In genomic region chr5:131796793-131797693, GRCh38 we compare ENCODE assay signal across 1 cellular context.
TF ChIP-seq lines count a peak whose summit lies in the region.

TSS of gene FNIP1 (minus strand) at chr5:131797017. CDS start at chr5:131796921, 96 bp downstream.

TF ChIP-seq in K562, 482 proteins besides CTCF, POLR2A, EP300 and RAD21 (continued from another document and continues in another):
- TF ChIP-seq FOXP4 (CRISPR knock-in tag; IDR thresholded peaks at IDR 0.05; ENCODE audit: borderline replicate concordance), result peak; percentile 96
- TF ChIP-seq KHSRP (IDR thresholded peaks at IDR 0.05), result no peak
- TF ChIP-seq ATF1 (CRISPR knock-in tag; IDR thresholded peaks at IDR 0.05), result peak; percentile 5; the same call in 1 of the 2 replicates
- TF ChIP-seq ATF1 (tag; IDR thresholded peaks at IDR 0.05), result peak; percentile 94
- peak; percentile 91; the same call in 1 of the 2 replicates for TF ChIP-seq ATF6 (CRISPR knock-in tag; IDR thresholded peaks at IDR 0.05)
- TF ChIP-seq ZNF695 (CRISPR knock-in tag; IDR thresholded peaks at IDR 0.05), result 0 out of 2 replicates have a peak, but pooled peaks have one; percentile 9
- no peak for TF ChIP-seq NUFIP1 (IDR thresholded peaks at IDR 0.05; ENCODE audit: partially characterized antibody)
- peak in 1 of 2 experiments; percentile 68; a peak in 1 of 4 replicates for TF ChIP-seq ZNF639 (CRISPR knock-in tag; conservative IDR thresholded peaks at IDR 0.05 in 1 of 2, IDR thresholded peaks at IDR 0.05 in 1 of 2)
- no peak for TF ChIP-seq TRIM25 (IDR thresholded peaks at IDR 0.05; ENCODE audit: borderline replicate concordance)
- TF ChIP-seq CTBP1 (IDR thresholded peaks at IDR 0.05; ENCODE audit: borderline replicate concordance), result peak; percentile 84
- TF ChIP-seq CBFB (CRISPR knock-in tag; IDR thresholded peaks at IDR 0.05), result peak; percentile 85
- peak; percentile 80 for TF ChIP-seq CREB3L1 (IDR thresholded peaks at IDR 0.05; ENCODE audit: borderline replicate concordance, low read depth)
- peak; percentile 58; the same call in 1 of the 2 replicates for TF ChIP-seq ZNF561 (CRISPR knock-in tag; conservative IDR thresholded peaks at IDR 0.05)
- peak; percentile 46 for TF ChIP-seq PHF20 (IDR thresholded peaks at IDR 0.05; ENCODE audit: partially characterized antibody)
- peak; percentile 84 for TF ChIP-seq ATF7 (IDR thresholded peaks at IDR 0.05)
- no peak for TF ChIP-seq CGGBP1 (CRISPR knock-in tag; IDR thresholded peaks at IDR 0.05)
- TF ChIP-seq ZNF134 (CRISPR knock-in tag; conservative IDR thresholded peaks at IDR 0.05), result 0 out of 2 replicates have a peak, but pooled peaks have one; percentile 26
- peak; percentile 63 for TF ChIP-seq ELF4 (CRISPR knock-in tag; IDR thresholded peaks at IDR 0.05)
- peak; percentile 87 for TF ChIP-seq POLR2H (tag; IDR thresholded peaks at IDR 0.05; ENCODE audit: low read depth)
- no peak; the same call in 1 of the 2 replicates for TF ChIP-seq CHD2 (IDR thresholded peaks at IDR 0.05; ENCODE audit: low read depth, low read length)
- peak; percentile 89 for TF ChIP-seq ATF3 (IDR thresholded peaks at IDR 0.05)
- peak; percentile 82; the same call in 1 of the 2 replicates for TF ChIP-seq ATF3 (CRISPR knock-in tag; conservative IDR thresholded peaks at IDR 0.05)
- peak; percentile 35 for TF ChIP-seq PRPF4 (IDR thresholded peaks at IDR 0.05; ENCODE audit: insufficient read depth, low read depth, low read length, poor library complexity, severe bottlenecking)
- TF ChIP-seq SMAD4 (CRISPR knock-in tag; conservative IDR thresholded peaks at IDR 0.05), result peak; percentile 83
- no peak for TF ChIP-seq ZNF384 (IDR thresholded peaks at IDR 0.05; ENCODE audit: low read depth, low read length)
- 0 out of 2 replicates have a peak, but pooled peaks have one; percentile 37 for TF ChIP-seq ZNF445 (CRISPR knock-in tag; IDR thresholded peaks at IDR 0.05; ENCODE audit: low read depth)
- no peak for TF ChIP-seq SETDB1 (IDR thresholded peaks at IDR 0.05; ENCODE audit: low read length)
- TF ChIP-seq HLTF (IDR thresholded peaks at IDR 0.05), result no peak
- peak in 1 of 2 experiments; percentile 63; a peak in 2 of 4 replicates for TF ChIP-seq ZMIZ1 (IDR thresholded peaks at IDR 0.05; ENCODE audit: low read depth in 2 of 2, low read length in 2 of 2)
- no peak for TF ChIP-seq ZNF449 (CRISPR knock-in tag; IDR thresholded peaks at IDR 0.05)
- peak; percentile 99 for TF ChIP-seq L3MBTL2 (IDR thresholded peaks at IDR 0.05)
- TF ChIP-seq BDP1 (IDR thresholded peaks at IDR 0.05; ENCODE audit: insufficient read depth, insufficient read length), result no peak
- no peak for TF ChIP-seq ZNF282 (CRISPR knock-in tag; IDR thresholded peaks at IDR 0.05)
- no peak for TF ChIP-seq STAG1 (CRISPR knock-in tag; IDR thresholded peaks at IDR 0.05; ENCODE audit: borderline replicate concordance)
- TF ChIP-seq ARID4B (CRISPR knock-in tag; IDR thresholded peaks at IDR 0.05), result peak; percentile 89
- peak; percentile 96 for TF ChIP-seq ZFX (CRISPR knock-in tag; IDR thresholded peaks at IDR 0.05)
- peak; percentile 84; the same call in 1 of the 2 replicates for TF ChIP-seq ZBTB9 (CRISPR knock-in tag; IDR thresholded peaks at IDR 0.05)
- peak; percentile 51; the same call in 1 of the 2 replicates for TF ChIP-seq ZNF143 (CRISPR knock-in tag; IDR thresholded peaks at IDR 0.05)
- TF ChIP-seq SNIP1 (IDR thresholded peaks at IDR 0.05; ENCODE audit: low read depth), result peak; percentile 87
